ENCODE assay signal across 2 cellular contexts in the genomic region with DNA sequence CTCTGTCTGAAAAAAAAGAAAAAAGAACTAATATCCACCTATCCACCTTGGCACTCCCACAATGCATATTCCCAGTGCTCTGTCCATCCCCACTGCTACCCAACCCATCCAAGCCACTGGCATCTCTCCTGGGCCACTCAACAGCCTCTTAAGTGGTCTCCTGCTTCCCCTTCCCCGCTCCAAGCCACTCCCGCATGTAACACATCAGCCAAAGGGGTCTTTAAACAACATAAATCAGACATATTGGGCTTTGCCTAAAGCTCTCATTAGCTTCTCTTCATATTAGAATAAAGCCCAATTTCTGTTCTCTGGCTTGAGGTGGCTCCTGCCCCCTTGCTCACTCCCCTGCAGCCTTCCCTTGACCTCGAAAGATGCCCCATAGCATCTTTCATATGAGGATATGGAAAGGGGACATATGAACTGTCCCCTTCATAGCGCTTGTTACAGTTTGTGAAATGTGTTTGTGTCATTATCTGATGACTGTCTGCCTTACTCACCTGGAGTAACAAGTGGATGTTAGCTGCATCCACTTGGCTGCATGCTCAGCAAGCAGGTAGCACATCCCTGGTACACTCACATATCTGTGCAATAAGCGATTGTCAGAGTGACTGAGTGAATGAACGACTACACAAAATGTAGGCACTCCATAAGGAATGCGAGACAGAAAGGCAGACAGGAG.
A peak's percentile ranks its signal among the peaks of the same experiment; 100 is the strongest.
TF ChIP-seq lines count a peak whose summit lies in the region.

No MANE protein-coding gene starts in this region.

TF ChIP-seq in IMR-90, 13 proteins besides CTCF, POLR2A, EP300 and RAD21:
- TF ChIP-seq, protein P1, sequence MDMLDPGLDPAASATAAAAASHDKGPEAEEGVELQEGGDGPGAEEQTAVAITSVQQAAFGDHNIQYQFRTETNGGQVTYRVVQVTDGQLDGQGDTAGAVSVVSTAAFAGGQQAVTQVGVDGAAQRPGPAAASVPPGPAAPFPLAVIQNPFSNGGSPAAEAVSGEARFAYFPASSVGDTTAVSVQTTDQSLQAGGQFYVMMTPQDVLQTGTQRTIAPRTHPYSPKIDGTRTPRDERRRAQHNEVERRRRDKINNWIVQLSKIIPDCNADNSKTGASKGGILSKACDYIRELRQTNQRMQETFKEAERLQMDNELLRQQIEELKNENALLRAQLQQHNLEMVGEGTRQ (IDR thresholded peaks at IDR 0.05; ENCODE audit: low read depth, low read length), result no peak
- TF ChIP-seq MAFK (IDR thresholded peaks at IDR 0.05; ENCODE audit: low read depth, low read length) (no peak), NFE2L2 (IDR thresholded peaks at IDR 0.05; ENCODE audit: low read depth, low read length) (no peak), BHLHE40 (IDR thresholded peaks at IDR 0.05; ENCODE audit: low read depth, low read length) (no peak), FOS (IDR thresholded peaks at IDR 0.05; ENCODE audit: low read depth, low read length) (no peak), RFX5 (IDR thresholded peaks at IDR 0.05; ENCODE audit: low read depth, low read length) (no peak), MXI1 (IDR thresholded peaks at IDR 0.05; ENCODE audit: borderline replicate concordance, low read depth, low read length) (no peak), RCOR1 (IDR thresholded peaks at IDR 0.05; ENCODE audit: insufficient replicate concordance, low read length) (no peak), CEBPB (IDR thresholded peaks at IDR 0.05; ENCODE audit: low read depth, low read length) (no peak), SMC3 (IDR thresholded peaks at IDR 0.05; ENCODE audit: low read depth, low read length) (no peak), MAZ (IDR thresholded peaks at IDR 0.05; ENCODE audit: borderline replicate concordance, low read depth, low read length) (no peak), CHD1 (IDR thresholded peaks at IDR 0.05; ENCODE audit: low read depth, low read length) (no peak)
- TF ChIP-seq, protein P2, sequence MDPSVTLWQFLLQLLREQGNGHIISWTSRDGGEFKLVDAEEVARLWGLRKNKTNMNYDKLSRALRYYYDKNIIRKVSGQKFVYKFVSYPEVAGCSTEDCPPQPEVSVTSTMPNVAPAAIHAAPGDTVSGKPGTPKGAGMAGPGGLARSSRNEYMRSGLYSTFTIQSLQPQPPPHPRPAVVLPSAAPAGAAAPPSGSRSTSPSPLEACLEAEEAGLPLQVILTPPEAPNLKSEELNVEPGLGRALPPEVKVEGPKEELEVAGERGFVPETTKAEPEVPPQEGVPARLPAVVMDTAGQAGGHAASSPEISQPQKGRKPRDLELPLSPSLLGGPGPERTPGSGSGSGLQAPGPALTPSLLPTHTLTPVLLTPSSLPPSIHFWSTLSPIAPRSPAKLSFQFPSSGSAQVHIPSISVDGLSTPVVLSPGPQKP (IDR thresholded peaks at IDR 0.05; ENCODE audit: borderline replicate concordance, low read depth, low read length), result no peak

TF ChIP-seq in GM12878, 131 proteins besides CTCF, POLR2A, EP300 and RAD21:
- TF ChIP-seq LARP7 (IDR thresholded peaks at IDR 0.05) (no peak), EZH2 (IDR thresholded peaks at IDR 0.05; ENCODE audit: borderline replicate concordance, control insufficient read depth, low read depth, low read length) (no peak), BACH1 (IDR thresholded peaks at IDR 0.05; ENCODE audit: borderline replicate concordance) (no peak), TCF12 (IDR thresholded peaks at IDR 0.05; ENCODE audit: low read depth, low read length) (no peak), PML (IDR thresholded peaks at IDR 0.05; ENCODE audit: low read length) (peak; percentile 43; the same call in 1 of the 2 replicates), NR2C1 (IDR thresholded peaks at IDR 0.05) (no peak), EED (IDR thresholded peaks at IDR 0.05; ENCODE audit: low read depth) (no peak), HDAC6 (IDR thresholded peaks at IDR 0.05; ENCODE audit: unreplicated experiment) (no peak), HDGF (IDR thresholded peaks at IDR 0.05) (no peak)
- TF ChIP-seq, protein P3, sequence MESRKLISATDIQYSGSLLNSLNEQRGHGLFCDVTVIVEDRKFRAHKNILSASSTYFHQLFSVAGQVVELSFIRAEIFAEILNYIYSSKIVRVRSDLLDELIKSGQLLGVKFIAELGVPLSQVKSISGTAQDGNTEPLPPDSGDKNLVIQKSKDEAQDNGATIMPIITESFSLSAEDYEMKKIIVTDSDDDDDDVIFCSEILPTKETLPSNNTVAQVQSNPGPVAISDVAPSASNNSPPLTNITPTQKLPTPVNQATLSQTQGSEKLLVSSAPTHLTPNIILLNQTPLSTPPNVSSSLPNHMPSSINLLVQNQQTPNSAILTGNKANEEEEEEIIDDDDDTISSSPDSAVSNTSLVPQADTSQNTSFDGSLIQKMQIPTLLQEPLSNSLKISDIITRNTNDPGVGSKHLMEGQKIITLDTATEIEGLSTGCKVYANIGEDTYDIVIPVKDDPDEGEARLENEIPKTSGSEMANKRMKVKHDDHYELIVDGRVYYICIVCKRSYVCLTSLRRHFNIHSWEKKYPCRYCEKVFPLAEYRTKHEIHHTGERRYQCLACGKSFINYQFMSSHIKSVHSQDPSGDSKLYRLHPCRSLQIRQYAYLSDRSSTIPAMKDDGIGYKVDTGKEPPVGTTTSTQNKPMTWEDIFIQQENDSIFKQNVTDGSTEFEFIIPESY (IDR thresholded peaks at IDR 0.05), result no peak
- TF ChIP-seq, protein P4, sequence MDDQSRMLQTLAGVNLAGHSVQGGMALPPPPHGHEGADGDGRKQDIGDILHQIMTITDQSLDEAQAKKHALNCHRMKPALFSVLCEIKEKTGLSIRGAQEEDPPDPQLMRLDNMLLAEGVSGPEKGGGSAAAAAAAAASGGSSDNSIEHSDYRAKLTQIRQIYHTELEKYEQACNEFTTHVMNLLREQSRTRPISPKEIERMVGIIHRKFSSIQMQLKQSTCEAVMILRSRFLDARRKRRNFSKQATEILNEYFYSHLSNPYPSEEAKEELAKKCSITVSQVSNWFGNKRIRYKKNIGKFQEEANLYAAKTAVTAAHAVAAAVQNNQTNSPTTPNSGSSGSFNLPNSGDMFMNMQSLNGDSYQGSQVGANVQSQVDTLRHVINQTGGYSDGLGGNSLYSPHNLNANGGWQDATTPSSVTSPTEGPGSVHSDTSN (IDR thresholded peaks at IDR 0.05; ENCODE audit: insufficient replicate concordance, low read depth, low read length), result peak; percentile 56
- TF ChIP-seq, protein P5, sequence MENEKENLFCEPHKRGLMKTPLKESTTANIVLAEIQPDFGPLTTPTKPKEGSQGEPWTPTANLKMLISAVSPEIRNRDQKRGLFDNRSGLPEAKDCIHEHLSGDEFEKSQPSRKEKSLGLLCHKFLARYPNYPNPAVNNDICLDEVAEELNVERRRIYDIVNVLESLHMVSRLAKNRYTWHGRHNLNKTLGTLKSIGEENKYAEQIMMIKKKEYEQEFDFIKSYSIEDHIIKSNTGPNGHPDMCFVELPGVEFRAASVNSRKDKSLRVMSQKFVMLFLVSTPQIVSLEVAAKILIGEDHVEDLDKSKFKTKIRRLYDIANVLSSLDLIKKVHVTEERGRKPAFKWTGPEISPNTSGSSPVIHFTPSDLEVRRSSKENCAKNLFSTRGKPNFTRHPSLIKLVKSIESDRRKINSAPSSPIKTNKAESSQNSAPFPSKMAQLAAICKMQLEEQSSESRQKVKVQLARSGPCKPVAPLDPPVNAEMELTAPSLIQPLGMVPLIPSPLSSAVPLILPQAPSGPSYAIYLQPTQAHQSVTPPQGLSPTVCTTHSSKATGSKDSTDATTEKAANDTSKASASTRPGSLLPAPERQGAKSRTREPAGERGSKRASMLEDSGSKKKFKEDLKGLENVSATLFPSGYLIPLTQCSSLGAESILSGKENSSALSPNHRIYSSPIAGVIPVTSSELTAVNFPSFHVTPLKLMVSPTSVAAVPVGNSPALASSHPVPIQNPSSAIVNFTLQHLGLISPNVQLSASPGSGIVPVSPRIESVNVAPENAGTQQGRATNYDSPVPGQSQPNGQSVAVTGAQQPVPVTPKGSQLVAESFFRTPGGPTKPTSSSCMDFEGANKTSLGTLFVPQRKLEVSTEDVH (IDR thresholded peaks at IDR 0.05; ENCODE audit: low read depth, partially characterized antibody), result no peak
- TF ChIP-seq, protein P6, sequence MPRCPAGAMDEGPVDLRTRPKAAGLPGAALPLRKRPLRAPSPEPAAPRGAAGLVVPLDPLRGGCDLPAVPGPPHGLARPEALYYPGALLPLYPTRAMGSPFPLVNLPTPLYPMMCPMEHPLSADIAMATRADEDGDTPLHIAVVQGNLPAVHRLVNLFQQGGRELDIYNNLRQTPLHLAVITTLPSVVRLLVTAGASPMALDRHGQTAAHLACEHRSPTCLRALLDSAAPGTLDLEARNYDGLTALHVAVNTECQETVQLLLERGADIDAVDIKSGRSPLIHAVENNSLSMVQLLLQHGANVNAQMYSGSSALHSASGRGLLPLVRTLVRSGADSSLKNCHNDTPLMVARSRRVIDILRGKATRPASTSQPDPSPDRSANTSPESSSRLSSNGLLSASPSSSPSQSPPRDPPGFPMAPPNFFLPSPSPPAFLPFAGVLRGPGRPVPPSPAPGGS (IDR thresholded peaks at IDR 0.05; ENCODE audit: borderline replicate concordance, insufficient read depth, low read depth, low read length, poor library complexity, severe bottlenecking), result peak; percentile 89
